ENCODE assay signal across 14 cellular contexts in genomic region chr9:81777514-81777913, GRCh38.
DNase-seq lines count a peak whose midpoint lies in the region; ATAC-seq and TF ChIP-seq lines count a peak whose summit lies in the region.
"Had no signal": no experiment of that assay in that cellular context is flagged by ENCODE, and none has a peak within 500 bp of the region (broad histone marks: within the 10 kb centered on the region; RNA-seq: fewer than 3 reads in every experiment).

No MANE protein-coding gene starts in this region.

- no peak for ATAC-seq in IMR-90 (ENCODE audit: low read depth)
- peak; percentile 58 to 77 for ATAC-seq in gastrocnemius medialis
- ATAC-seq in GM18511 (IDR thresholded peaks at IDR 0.05; ENCODE audit: unreplicated experiment): no peak
- ATAC-seq in activated T-cell treated with anti-CD3 and anti-CD28 coated beads, Interleukin-2, amount 50 U/mL, for 72 hours (replicated peaks in 1 of 2): no peak
- ATAC-seq: K562 had no signal

- H3K36me3 ChIP-seq in IMR-90 (ENCODE audit: control insufficient read depth, insufficient read depth, low read length) (no peaks in the 10 kb centered on the region), gastrocnemius medialis (no peaks in the 10 kb centered on the region), sigmoid colon (no peaks in the 10 kb centered on the region)
- H3K36me3 ChIP-seq: Peyer's patch had no signal

- peaks cover 5% of the 10 kb centered on the region for H3K9me1 ChIP-seq in IMR-90 (ENCODE audit: insufficient read depth, low read length)

- H3K56ac ChIP-seq in IMR-90 (ENCODE audit: extremely low read depth, insufficient read depth, low read length): no peak overlapping the region

- H4K8ac ChIP-seq in IMR-90 (ENCODE audit: low read depth in 2 of 2, low read length in 2 of 2): no peak overlapping the region

- H3K23ac ChIP-seq in IMR-90 (ENCODE audit: low read depth, low read length): no peak overlapping the region

- H3K4me3 ChIP-seq in IMR-90 (ENCODE audit: insufficient read depth, low read depth, low read length) (no peak overlapping the region), gastrocnemius medialis (no peak overlapping the region), sigmoid colon (no peak overlapping the region)
- H3K4me3 ChIP-seq: K562, Peyer's patch had no signal

- peaks cover 2 to 8% of the 10 kb centered on the region in 2 donors for H3K9me3 Mint-ChIP-seq in activated T-cell treated with anti-CD3 and anti-CD28 coated beads, Interleukin-2, amount 50 U/mL, for 72 hours

- WGBS in IMR-90 (ENCODE audit: extremely low coverage in 2 of 2, insufficient read length in 1 of 2), 2 experiments: no CpG with 5 or more reads among the region's 3 CpGs
- 77 to 78% methylated on average over 3 of the region's 3 CpGs for WGBS in sigmoid colon, 2 donors

- H3K9ac ChIP-seq in IMR-90 (ENCODE audit: low read depth, low read length): no peak overlapping the region

- H2AK9ac ChIP-seq in IMR-90 (replicated peaks; ENCODE audit: low read depth, low read length, poor library complexity): no peak overlapping the region

- no peak overlapping the region for H2BK5ac ChIP-seq in IMR-90 (ENCODE audit: low read depth, low read length, poor library complexity, severe bottlenecking)

- POLR2A ChIA-PET in IMR-90 (lab: Charles Lee; ENCODE audit: unreplicated experiment): no interaction called here

- H3K36me3 Mint-ChIP-seq in activated T-cell treated with anti-CD3 and anti-CD28 coated beads, Interleukin-2, amount 50 U/mL, for 72 hours (ENCODE audit: insufficient read depth in 2 of 2): peaks cover 0 to 2% of the 10 kb centered on the region in 2 donors

- no peak for TF ChIP-seq RAD21 in IMR-90 (IDR thresholded peaks at IDR 0.05; ENCODE audit: low read length)

- H3K18ac ChIP-seq in IMR-90 (ENCODE audit: low read depth, low read length): no peak overlapping the region

- H3K27me3 ChIP-seq in IMR-90 (ENCODE audit: control insufficient read depth, insufficient read depth, low read length) (no peaks in the 10 kb centered on the region), gastrocnemius medialis (no peaks in the 10 kb centered on the region), sigmoid colon (no peaks in the 10 kb centered on the region)
- H3K27me3 ChIP-seq: Peyer's patch had no signal

- no peak overlapping the region for H2BK15ac ChIP-seq in IMR-90 (ENCODE audit: low read depth, low read length)

- H3K27ac Mint-ChIP-seq in activated T-cell treated with anti-CD3 and anti-CD28 coated beads, Interleukin-2, amount 50 U/mL, for 72 hours: no peak overlapping the region
- H3K27ac Mint-ChIP-seq: CD8-positive, alpha-beta memory T cell had no signal

- no peak for TF ChIP-seq EP300 in sigmoid colon (IDR thresholded peaks at IDR 0.05)

- H2BK120ac ChIP-seq in IMR-90 (ENCODE audit: low read depth, low read length): no peak overlapping the region

- H3K4me1 ChIP-seq in IMR-90 (ENCODE audit: control insufficient read depth, insufficient read depth, low read length) (no peaks in the 10 kb centered on the region; the same call in 1 of the 2 replicates), gastrocnemius medialis (peaks cover 9 to 13% of the 10 kb centered on the region in 2 donors), sigmoid colon (no peaks in the 10 kb centered on the region)
- H3K4me1 ChIP-seq: Peyer's patch had no signal

- dilution Hi-C loops in IMR-90 (cut with HindIII; ENCODE audit: low sequenced_read_pairs, unreplicated experiment): no loop called here

- DNase-seq in IMR-90: no peak
- DNase-seq in cerebellar cortex (ENCODE audit: low spot score): peak; percentile 15
- DNase-seq in medulla oblongata (ENCODE audit: extremely low spot score): peak; percentile 30
- peak in 1 of 2 donors; percentile 16 for DNase-seq in gastrocnemius medialis
- no peak for DNase-seq in sigmoid colon
- no peak for DNase-seq in activated T-cell treated with anti-CD3 and anti-CD28 coated beads, Interleukin-2, amount 50 U/mL, for 72 hours
- DNase-seq: CD8-positive, alpha-beta memory T cell; NCI-H1105; NCI-H2081; NCI-H446 treated with DMSO at 0.1 percent for 48 hours; NK-92 treated with Interleukin-12 subunit alpha and Interleukin-12 subunit beta, amount 100 ng/mL, for 24 hours; Peyer's patch had no signal

- H2BK20ac ChIP-seq in IMR-90 (ENCODE audit: low read depth, low read length): 0 out of 2 replicates have a peak overlapping the region, but pooled peaks have one; percentile 20

- no peaks in the 10 kb centered on the region for H3K27me3 Mint-ChIP-seq in activated T-cell treated with anti-CD3 and anti-CD28 coated beads, Interleukin-2, amount 50 U/mL, for 72 hours (ENCODE audit: low read depth)

- no peak overlapping the region for H3K27ac ChIP-seq in IMR-90 (ENCODE audit: insufficient read depth, low read length)
- no peak overlapping the region for H3K27ac ChIP-seq in gastrocnemius medialis
- no peak overlapping the region for H3K27ac ChIP-seq in sigmoid colon
- H3K27ac ChIP-seq: Peyer's patch had no signal

- H3K4me3 Mint-ChIP-seq in activated T-cell treated with anti-CD3 and anti-CD28 coated beads, Interleukin-2, amount 50 U/mL, for 72 hours: no peak overlapping the region
- H3K4me3 Mint-ChIP-seq: CD8-positive, alpha-beta memory T cell had no signal

- TF ChIP-seq POLR2A in IMR-90 (IDR thresholded peaks at IDR 0.05; ENCODE audit: low read depth, low read length) (no peak), gastrocnemius medialis (IDR thresholded peaks at IDR 0.05) (no peak), sigmoid colon (IDR thresholded peaks at IDR 0.05) (no peak)

- CTCF ChIA-PET in IMR-90 (lab: Yijun Ruan, JAX): no interaction called here

- in situ Hi-C loops in IMR-90 (cut with MboI; ENCODE audit: low sequenced_read_pairs): no loop called here
- in situ Hi-C loops in gastrocnemius medialis (cut with MboI; ENCODE audit: low sequenced_read_pairs in 4 of 4): no loop called here

- intact Hi-C loops in IMR-90 (cut with micrococcal nuclease) (no loop called here), gastrocnemius medialis (cut with DNase I; ENCODE audit: low total_unique reads) (no loop called here), sigmoid colon (cut with DNase I) (no loop called here)

- TF ChIP-seq CTCF in IMR-90 (conservative IDR thresholded peaks at IDR 0.05; ENCODE audit: low read depth, low read length) (no peak), gastrocnemius medialis (IDR thresholded peaks at IDR 0.05 in 4 of 5, conservative IDR thresholded peaks at IDR 0.05 in 1 of 5) (no peak), sigmoid colon (IDR thresholded peaks at IDR 0.05) (no peak)

- no peak overlapping the region for H4K5ac ChIP-seq in IMR-90 (ENCODE audit: low read depth, low read length)

- H3K4me2 ChIP-seq in IMR-90 (ENCODE audit: low read depth, low read length): no peak overlapping the region

- H3K9me3 ChIP-seq in IMR-90 (ENCODE audit: control insufficient read depth, insufficient read depth, low read length): no peaks in the 10 kb centered on the region
- no peaks in the 10 kb centered on the region for H3K9me3 ChIP-seq in gastrocnemius medialis
- no peaks in the 10 kb centered on the region for H3K9me3 ChIP-seq in sigmoid colon
- H3K9me3 ChIP-seq: Peyer's patch had no signal

- no peak overlapping the region for H4K91ac ChIP-seq in IMR-90 (ENCODE audit: insufficient read depth, low read depth, low read length)

- H4K20me1 ChIP-seq in IMR-90 (ENCODE audit: insufficient read depth, low read length): no peaks in the 10 kb centered on the region

- no TSS peak for BruUV-seq in IMR-90 (replicated peaks; lab: Mats Ljungman, UMichigan)

- H2AFZ ChIP-seq in IMR-90 (replicated peaks; ENCODE audit: low read length, poor library complexity): no peak overlapping the region

- H3K4me1 Mint-ChIP-seq in activated T-cell treated with anti-CD3 and anti-CD28 coated beads, Interleukin-2, amount 50 U/mL, for 72 hours (ENCODE audit: low read depth): no peaks in the 10 kb centered on the region
- H3K4me1 Mint-ChIP-seq: CD8-positive, alpha-beta memory T cell had no signal

- no peak overlapping the region for H2AK5ac ChIP-seq in IMR-90 (ENCODE audit: low read depth, low read length)

- H3K4ac ChIP-seq in IMR-90 (ENCODE audit: low read depth, low read length): no peak overlapping the region

- no peak overlapping the region for H3K14ac ChIP-seq in IMR-90 (replicated peaks; ENCODE audit: low read depth, low read length)

- no peaks in the 10 kb centered on the region for H3K79me1 ChIP-seq in IMR-90 (ENCODE audit: low read depth in 1 of 2, low read length in 2 of 2)

TF ChIP-seq in IMR-90, 13 proteins besides CTCF, POLR2A, EP300 and RAD21:
- TF ChIP-seq, protein P1, sequence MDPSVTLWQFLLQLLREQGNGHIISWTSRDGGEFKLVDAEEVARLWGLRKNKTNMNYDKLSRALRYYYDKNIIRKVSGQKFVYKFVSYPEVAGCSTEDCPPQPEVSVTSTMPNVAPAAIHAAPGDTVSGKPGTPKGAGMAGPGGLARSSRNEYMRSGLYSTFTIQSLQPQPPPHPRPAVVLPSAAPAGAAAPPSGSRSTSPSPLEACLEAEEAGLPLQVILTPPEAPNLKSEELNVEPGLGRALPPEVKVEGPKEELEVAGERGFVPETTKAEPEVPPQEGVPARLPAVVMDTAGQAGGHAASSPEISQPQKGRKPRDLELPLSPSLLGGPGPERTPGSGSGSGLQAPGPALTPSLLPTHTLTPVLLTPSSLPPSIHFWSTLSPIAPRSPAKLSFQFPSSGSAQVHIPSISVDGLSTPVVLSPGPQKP (IDR thresholded peaks at IDR 0.05; ENCODE audit: borderline replicate concordance, low read depth, low read length): no peak
- TF ChIP-seq CEBPB (IDR thresholded peaks at IDR 0.05; ENCODE audit: low read depth, low read length) (no peak), SMC3 (IDR thresholded peaks at IDR 0.05; ENCODE audit: low read depth, low read length) (no peak), FOS (IDR thresholded peaks at IDR 0.05; ENCODE audit: low read depth, low read length) (no peak), MAFK (IDR thresholded peaks at IDR 0.05; ENCODE audit: low read depth, low read length) (no peak), RCOR1 (IDR thresholded peaks at IDR 0.05; ENCODE audit: insufficient replicate concordance, low read length) (no peak)
- TF ChIP-seq, protein P2, sequence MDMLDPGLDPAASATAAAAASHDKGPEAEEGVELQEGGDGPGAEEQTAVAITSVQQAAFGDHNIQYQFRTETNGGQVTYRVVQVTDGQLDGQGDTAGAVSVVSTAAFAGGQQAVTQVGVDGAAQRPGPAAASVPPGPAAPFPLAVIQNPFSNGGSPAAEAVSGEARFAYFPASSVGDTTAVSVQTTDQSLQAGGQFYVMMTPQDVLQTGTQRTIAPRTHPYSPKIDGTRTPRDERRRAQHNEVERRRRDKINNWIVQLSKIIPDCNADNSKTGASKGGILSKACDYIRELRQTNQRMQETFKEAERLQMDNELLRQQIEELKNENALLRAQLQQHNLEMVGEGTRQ (IDR thresholded peaks at IDR 0.05; ENCODE audit: low read depth, low read length): no peak

Comparison
In these comparisons a context has a peak if more than half of its experiments do, and no peak if none do; other contexts are left out.
1. ATAC-seq: peak in gastrocnemius medialis (2 of 2); none in IMR-90 (single experiment), GM18511 (single experiment) and activated T-cell treated with anti-CD3 and anti-CD28 coated beads, Interleukin-2, amount 50 U/mL, for 72 hours (0 of 2).
2. DNase-seq: peak in cerebellar cortex (single experiment) and medulla oblongata (single experiment); none in IMR-90 (single experiment), sigmoid colon (single experiment) and activated T-cell treated with anti-CD3 and anti-CD28 coated beads, Interleukin-2, amount 50 U/mL, for 72 hours (0 of 2).